17 cellular contexts compared by ENCODE assay signal in genomic region chr1:22247527-22248218, GRCh38.
DNase-seq lines count a peak whose midpoint lies in the region; ATAC-seq and TF ChIP-seq lines count a peak whose summit lies in the region.
"Had no signal": no experiment of that assay in that cellular context is flagged by ENCODE, and none has a peak within 500 bp of the region (broad histone marks: within the 10 kb centered on the region; RNA-seq: fewer than 3 reads in every experiment).

No MANE protein-coding gene starts in this region.

- H3K27me3 ChIP-seq in SJCRH30: peaks cover 21% of the 10 kb centered on the region
- H3K27me3 ChIP-seq: BLaER1 had no signal

- ATAC-seq in GM19467 (IDR thresholded peaks at IDR 0.05; ENCODE audit: unreplicated experiment): no peak
- ATAC-seq: GM23338, HCT116 had no signal

- H3K27ac Mint-ChIP-seq in nephron: peak overlapping the region in 2 of 3 experiments; percentile 24 to 69
- H3K27ac Mint-ChIP-seq: CD14-positive monocyte; CD4-positive, alpha-beta memory T cell; GM23338 had no signal

- in situ Hi-C loops in GM13977 (cut with MboI; ENCODE audit: low pct_unique_long_range_greater_than_20kb, low sequenced_read_pairs, unreplicated experiment): no loop called here

- TF ChIP-seq CTCF in nephron (IDR thresholded peaks at IDR 0.05; ENCODE audit: unreplicated experiment in 3 of 3): no peak
- TF ChIP-seq CTCF in GM13977 (IDR thresholded peaks at IDR 0.05; ENCODE audit: extremely low read depth, insufficient read depth, missing control alignments): no peak

- H3K4me3 ChIP-seq in SJCRH30: no peak overlapping the region
- H3K4me3 ChIP-seq: BLaER1, GM23338 had no signal

- no peak overlapping the region for H3K4me3 Mint-ChIP-seq in nephron
- H3K4me3 Mint-ChIP-seq: CD14-positive monocyte; CD4-positive, alpha-beta memory T cell; GM23338 had no signal

- H3K36me3 Mint-ChIP-seq in nephron (ENCODE audit: low read depth): no peaks in the 10 kb centered on the region
- H3K36me3 Mint-ChIP-seq: CD14-positive monocyte; CD4-positive, alpha-beta memory T cell had no signal

- no peaks in the 10 kb centered on the region for H3K36me3 ChIP-seq in SJCRH30
- H3K36me3 ChIP-seq: BLaER1 had no signal

- H3K4me1 Mint-ChIP-seq in nephron: peaks cover 52% of the 10 kb centered on the region
- H3K4me1 Mint-ChIP-seq: CD14-positive monocyte had no signal

- H3K4me1 ChIP-seq in SJCRH30: peaks cover 45% of the 10 kb centered on the region

- H3K9me3 ChIP-seq in SJCRH30 (replicated peaks): no peaks in the 10 kb centered on the region
- H3K9me3 ChIP-seq: BLaER1 had no signal

- H3K27me3 Mint-ChIP-seq in nephron (ENCODE audit: low read depth): peaks cover 42% of the 10 kb centered on the region

- H3K9me3 Mint-ChIP-seq in nephron: no peaks in the 10 kb centered on the region
- H3K9me3 Mint-ChIP-seq: GM23338 had no signal

- peak; percentile 86 for DNase-seq in DMS 273 (lab: John Stamatoyannopoulos, UW; ENCODE audit: unreplicated experiment)
- DNase-seq in NCI-H2171 (lab: John Stamatoyannopoulos, UW): peak; percentile 68
- peak; percentile 29 to 38 for DNase-seq in SJCRH30
- DNase-seq in GM13977 (ENCODE audit: low spot score): no peak
- DNase-seq in NCI-H446 treated with DMSO at 0.1 percent for 48 hours (lab: John Stamatoyannopoulos, UW): no peak
- no peak for DNase-seq in activated CD4-positive, alpha-beta T cell treated with anti-CD3 and anti-CD28 coated beads for 4 hours
- DNase-seq: 8988T; CD4-positive, alpha-beta memory T cell; DMS53; DND-41; EL had no signal

- H3K27ac ChIP-seq in SJCRH30: no peak overlapping the region
- H3K27ac ChIP-seq: BLaER1 had no signal

Comparison
In these comparisons a context has a peak if more than half of its experiments do, and no peak if none do; other contexts are left out.
1. DNase-seq: peak in DMS 273 (single experiment), NCI-H2171 (single experiment) and SJCRH30 (2 of 2); none in GM13977 (single experiment), NCI-H446 treated with DMSO at 0.1 percent for 48 hours (single experiment) and activated CD4-positive, alpha-beta T cell treated with anti-CD3 and anti-CD28 coated beads for 4 hours (0 of 2).